In genomic region chr16:57118461-57119084, GRCh38 we compare ENCODE assay signal across 17 cellular contexts. TPM values are rescaled to one million over a fixed set of nuclear protein-coding genes. Genes with fewer than 3 reads are reported as not detected.
A peak's percentile ranks its signal among the peaks of the same experiment; 100 is the strongest.
DNase-seq lines count a peak whose midpoint lies in the region; ATAC-seq, FAIRE-seq and TF ChIP-seq lines count a peak whose summit lies in the region.
"Had no signal": no experiment of that assay in that cellular context is flagged by ENCODE, and none has a peak within 500 bp of the region (broad histone marks: within the 10 kb centered on the region; RNA-seq: fewer than 3 reads in every experiment).

No MANE protein-coding gene starts in this region.

- intact Hi-C loops in tibial artery (cut with DNase I; ENCODE audit: low total_unique reads), result no loop called here

- no peak overlapping the region for H3K4me3 Mint-ChIP-seq in neural crest cell
- H3K4me3 Mint-ChIP-seq: CD4-positive, CD25-positive, alpha-beta regulatory T cell had no signal

- DNase-seq in EH (ENCODE audit: low read depth), result peak; percentile 29
- peak; percentile 32 for DNase-seq in MG63
- no peak for DNase-seq in neural crest cell (ENCODE audit: low read depth, low spot score)
- no peak for DNase-seq in SKM-1 treated with dmso at 0.1 percent for 144 hours (lab: John Stamatoyannopoulos, UW; ENCODE audit: unreplicated experiment)
- no peak for DNase-seq in GM19239 (ENCODE audit: insufficient read length, low spot score)
- no peak for DNase-seq in tibial artery
- DNase-seq: CD4-positive, CD25-positive, alpha-beta regulatory T cell; DMS 273 treated with DMSO at 0.1 percent for 48 hours; GDM1; GOT3; IMR-90; KBM-7 had no signal

- FAIRE-seq in GM19239 (lab: Jason Lieb, UNC), result no peak
- FAIRE-seq: A549, GM12892 had no signal

- H3K4me3 ChIP-seq in MG63, result no peak overlapping the region
- no peak overlapping the region for H3K4me3 ChIP-seq in tibial artery
- H3K4me3 ChIP-seq: A549; BLaER1 treated with 17β-estradiol and CSF1 and Interleukin-3, amounts not matched to agents 10 nM and 100 nM; HAP-1 had no signal

- no peaks in the 10 kb centered on the region for H3K27me3 Mint-ChIP-seq in neural crest cell (ENCODE audit: low read depth)
- H3K27me3 Mint-ChIP-seq: CD4-positive, CD25-positive, alpha-beta regulatory T cell had no signal

- ATAC-seq in HG03025 (IDR thresholded peaks at IDR 0.05; ENCODE audit: low FRiP score, unreplicated experiment), result no peak
- ATAC-seq: A549 had no signal

- TF ChIP-seq CTCF in neural crest cell (conservative IDR thresholded peaks at IDR 0.05) (no peak), tibial artery (IDR thresholded peaks at IDR 0.05) (no peak)

- H3K36me3 Mint-ChIP-seq in neural crest cell (ENCODE audit: low read depth), result peaks cover 4% of the 10 kb centered on the region

- no peaks in the 10 kb centered on the region for H3K9me3 Mint-ChIP-seq in neural crest cell
- H3K9me3 Mint-ChIP-seq: CD4-positive, CD25-positive, alpha-beta regulatory T cell had no signal

- no peak overlapping the region for H3K27ac ChIP-seq in tibial artery
- H3K27ac ChIP-seq: A549 had no signal

- no peaks in the 10 kb centered on the region for H3K27me3 ChIP-seq in MG63
- H3K27me3 ChIP-seq in tibial artery, result no peaks in the 10 kb centered on the region
- H3K27me3 ChIP-seq: BLaER1 treated with 17β-estradiol and CSF1 and Interleukin-3, amounts not matched to agents 10 nM and 100 nM had no signal

- peak overlapping the region; percentile 45 for H3K27ac Mint-ChIP-seq in neural crest cell (ENCODE audit: unreplicated experiment)

- H3K9me3 ChIP-seq in MG63 (no peaks in the 10 kb centered on the region), tibial artery (no peaks in the 10 kb centered on the region)
- H3K9me3 ChIP-seq: A549; BLaER1 treated with 17β-estradiol and CSF1 and Interleukin-3, amounts not matched to agents 10 nM and 100 nM; HAP-1 had no signal

- H3K36me3 ChIP-seq in MG63 (peaks cover 18% of the 10 kb centered on the region), tibial artery (peaks cover 33 to 71% (median 50%) of the 10 kb centered on the region in 3 donors)
- H3K36me3 ChIP-seq: HAP-1 had no signal

- H3K4me1 ChIP-seq in tibial artery, result peaks cover 0 to 14% (median 12%) of the 10 kb centered on the region in 4 donors
- H3K4me1 ChIP-seq: HAP-1 had no signal

- peaks cover 34% of the 10 kb centered on the region for H3K4me1 Mint-ChIP-seq in neural crest cell

RNA-seq across cellular contexts. Expression of gene CPNE2, which starts 26.2 kb away (rescaled TPM):
- total RNA-seq in MG63 (2014; rRNA removed; shearing (Covaris generic); ENCODE audit: low replicate concordance), result 45.8 and 50.1 TPM in 2 replicates
- 33.1 and 36.9 TPM in 2 replicates for total RNA-seq in neural crest cell

Comparison
In these comparisons a context has a peak if more than half of its experiments do, and no peak if none do; other contexts are left out.
1. DNase-seq: peak in EH (single experiment) and MG63 (single experiment); none in neural crest cell (single experiment), SKM-1 treated with dmso at 0.1 percent for 144 hours (single experiment), GM19239 (single experiment) and tibial artery (0 of 2).